In the genomic region with DNA sequence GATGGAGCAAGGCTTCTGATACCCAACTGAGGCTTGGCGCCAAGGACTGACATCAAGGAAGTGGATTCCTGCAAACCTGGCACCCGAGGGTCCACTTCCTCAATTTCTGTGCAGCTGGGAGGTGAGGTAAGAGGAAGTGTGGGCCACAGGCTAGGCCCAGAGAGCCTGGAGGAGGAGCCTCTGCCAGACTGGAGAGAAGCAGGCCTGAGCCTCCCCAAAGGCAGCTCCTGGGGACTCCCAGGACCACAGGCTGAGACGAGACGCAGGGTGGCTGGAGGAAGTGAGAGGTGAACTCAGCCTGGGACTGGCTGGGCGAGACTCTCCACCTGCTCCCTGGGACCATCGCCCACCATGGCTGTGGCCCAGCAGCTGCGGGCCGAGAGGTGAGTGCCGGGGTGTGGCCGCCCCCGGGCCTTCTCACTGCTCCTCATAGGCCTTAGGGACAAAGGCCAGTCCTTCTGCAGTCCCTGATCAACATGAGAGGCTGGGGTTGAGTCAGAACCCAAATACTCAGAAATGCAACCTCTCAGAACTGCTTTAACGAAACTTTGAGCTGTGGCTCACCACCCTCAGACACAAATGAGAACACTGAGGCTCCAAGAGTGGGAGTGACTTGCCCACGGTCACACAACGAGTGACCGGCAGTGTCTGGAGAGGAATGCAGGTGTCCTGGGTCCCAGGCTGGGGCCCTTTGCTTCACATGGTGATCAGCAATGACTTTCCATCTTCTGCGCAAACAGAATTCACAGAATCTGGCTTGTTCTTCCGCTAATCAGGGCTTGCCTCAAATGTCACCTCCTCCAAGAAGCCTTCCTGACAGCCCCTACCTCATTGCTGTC, we compare ENCODE assay signal across 1 cellular context.
A peak's percentile ranks its signal among the peaks of the same experiment; 100 is the strongest.
TF ChIP-seq lines count a peak whose summit lies in the region.

A gene (plus strand): TSS at position 186 of the 839 bp plus-strand sequence. CDS start 166 bp downstream, at position 352.

TF ChIP-seq in GM12878, 131 proteins besides CTCF, POLR2A, EP300 and RAD21 (continued from another document and continues in another):
- TF ChIP-seq, protein P1, sequence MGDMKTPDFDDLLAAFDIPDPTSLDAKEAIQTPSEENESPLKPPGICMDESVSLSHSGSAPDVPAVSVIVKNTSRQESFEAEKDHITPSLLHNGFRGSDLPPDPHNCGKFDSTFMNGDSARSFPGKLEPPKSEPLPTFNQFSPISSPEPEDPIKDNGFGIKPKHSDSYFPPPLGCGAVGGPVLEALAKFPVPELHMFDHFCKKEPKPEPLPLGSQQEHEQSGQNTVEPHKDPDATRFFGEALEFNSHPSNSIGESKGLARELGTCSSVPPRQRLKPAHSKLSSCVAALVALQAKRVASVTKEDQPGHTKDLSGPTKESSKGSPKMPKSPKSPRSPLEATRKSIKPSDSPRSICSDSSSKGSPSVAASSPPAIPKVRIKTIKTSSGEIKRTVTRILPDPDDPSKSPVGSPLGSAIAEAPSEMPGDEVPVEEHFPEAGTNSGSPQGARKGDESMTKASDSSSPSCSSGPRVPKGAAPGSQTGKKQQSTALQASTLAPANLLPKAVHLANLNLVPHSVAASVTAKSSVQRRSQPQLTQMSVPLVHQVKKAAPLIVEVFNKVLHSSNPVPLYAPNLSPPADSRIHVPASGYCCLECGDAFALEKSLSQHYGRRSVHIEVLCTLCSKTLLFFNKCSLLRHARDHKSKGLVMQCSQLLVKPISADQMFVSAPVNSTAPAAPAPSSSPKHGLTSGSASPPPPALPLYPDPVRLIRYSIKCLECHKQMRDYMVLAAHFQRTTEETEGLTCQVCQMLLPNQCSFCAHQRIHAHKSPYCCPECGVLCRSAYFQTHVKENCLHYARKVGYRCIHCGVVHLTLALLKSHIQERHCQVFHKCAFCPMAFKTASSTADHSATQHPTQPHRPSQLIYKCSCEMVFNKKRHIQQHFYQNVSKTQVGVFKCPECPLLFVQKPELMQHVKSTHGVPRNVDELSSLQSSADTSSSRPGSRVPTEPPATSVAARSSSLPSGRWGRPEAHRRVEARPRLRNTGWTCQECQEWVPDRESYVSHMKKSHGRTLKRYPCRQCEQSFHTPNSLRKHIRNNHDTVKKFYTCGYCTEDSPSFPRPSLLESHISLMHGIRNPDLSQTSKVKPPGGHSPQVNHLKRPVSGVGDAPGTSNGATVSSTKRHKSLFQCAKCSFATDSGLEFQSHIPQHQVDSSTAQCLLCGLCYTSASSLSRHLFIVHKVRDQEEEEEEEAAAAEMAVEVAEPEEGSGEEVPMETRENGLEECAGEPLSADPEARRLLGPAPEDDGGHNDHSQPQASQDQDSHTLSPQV (IDR thresholded peaks at IDR 0.05): no peak
- TF ChIP-seq ASH2L (IDR thresholded peaks at IDR 0.05; ENCODE audit: borderline replicate concordance, low read depth) (no peak), SMAD5 (IDR thresholded peaks at IDR 0.05; ENCODE audit: low read depth) (no peak; the same call in 1 of the 2 replicates), BCL11A (IDR thresholded peaks at IDR 0.05; ENCODE audit: low read depth, low read length) (peak; percentile 53), KDM1A (IDR thresholded peaks at IDR 0.05; ENCODE audit: borderline replicate concordance) (no peak), ZNF274 (IDR thresholded peaks at IDR 0.05; ENCODE audit: insufficient read depth, insufficient read length) (no peak), ESRRA (IDR thresholded peaks at IDR 0.05; ENCODE audit: low read length) (peak; percentile 30; the same call in 1 of the 2 replicates), BRCA1 (IDR thresholded peaks at IDR 0.05; ENCODE audit: low read depth, low read length) (no peak), NBN (IDR thresholded peaks at IDR 0.05) (peak; percentile 95), ATF7 (IDR thresholded peaks at IDR 0.05; ENCODE audit: low read depth) (peak; percentile 94), JUNB (IDR thresholded peaks at IDR 0.05) (peak; percentile 67), BACH1 (IDR thresholded peaks at IDR 0.05; ENCODE audit: borderline replicate concordance) (peak; percentile 47), SMC3 (IDR thresholded peaks at IDR 0.05; ENCODE audit: borderline replicate concordance, low read length) (peak; percentile 11; the same call in 1 of the 2 replicates), FOXK2 (IDR thresholded peaks at IDR 0.05) (no peak), CBX3 (IDR thresholded peaks at IDR 0.05; ENCODE audit: borderline replicate concordance, low read depth) (no peak), NFIC (IDR thresholded peaks at IDR 0.05; ENCODE audit: low read depth, low read length) (peak; percentile 78), YY1 (IDR thresholded peaks at IDR 0.05; ENCODE audit: low read depth, low read length) (peak; percentile 84), TCF12 (IDR thresholded peaks at IDR 0.05; ENCODE audit: low read depth, low read length) (peak; percentile 98), MTA2 (IDR thresholded peaks at IDR 0.05; ENCODE audit: low read depth) (peak; percentile 79), HDAC6 (IDR thresholded peaks at IDR 0.05; ENCODE audit: unreplicated experiment) (no peak), ZNF384 (IDR thresholded peaks at IDR 0.05; ENCODE audit: borderline replicate concordance, low read depth, low read length) (no peak), TCF3 (IDR thresholded peaks at IDR 0.05; ENCODE audit: borderline replicate concordance, insufficient read depth, low read depth, low read length) (peak; percentile 95), HDGF (IDR thresholded peaks at IDR 0.05) (peak; percentile 90), JUND (IDR thresholded peaks at IDR 0.05; ENCODE audit: low read depth, low read length) (no peak; the same call in 1 of the 2 replicates), CREB1 (IDR thresholded peaks at IDR 0.05; ENCODE audit: low read depth) (0 out of 2 replicates have a peak, but pooled peaks have one; percentile 25), PAX5 (IDR thresholded peaks at IDR 0.05; ENCODE audit: borderline replicate concordance, low read depth, low read length) (0 out of 2 replicates have a peak, but pooled peaks have one; percentile 72), MXI1 (IDR thresholded peaks at IDR 0.05; ENCODE audit: low read depth, low read length) (peak; percentile 64; the same call in 1 of the 2 replicates), RUNX3 (IDR thresholded peaks at IDR 0.05; ENCODE audit: low read length) (peak; percentile 75), ZZZ3 (IDR thresholded peaks at IDR 0.05; ENCODE audit: control insufficient read depth, insufficient read length, low read depth) (no peak), FOXM1 (IDR thresholded peaks at IDR 0.05; ENCODE audit: low read depth, low read length) (peak; percentile 76; the same call in 1 of the 2 replicates), KLF5 (IDR thresholded peaks at IDR 0.05; ENCODE audit: partially characterized antibody) (no peak), EED (IDR thresholded peaks at IDR 0.05; ENCODE audit: low read depth) (peak; percentile 98), ZNF217 (IDR thresholded peaks at IDR 0.05) (peak; percentile 61; the same call in 1 of the 2 replicates), POU2F2 (IDR thresholded peaks at IDR 0.05; ENCODE audit: borderline replicate concordance, low read depth, low read length) (no peak; the same call in none of the 3 replicates), GABPA (IDR thresholded peaks at IDR 0.05; ENCODE audit: low read depth) (no peak; the same call in 1 of the 2 replicates), NFXL1 (IDR thresholded peaks at IDR 0.05; ENCODE audit: borderline replicate concordance) (no peak), SRF (IDR thresholded peaks at IDR 0.05; ENCODE audit: low read depth in 2 of 2, low read length in 2 of 2) (peak in 1 of 2 experiments; percentile 74; a peak in 2 of 4 replicates), SUPT20H (IDR thresholded peaks at IDR 0.05; ENCODE audit: borderline replicate concordance, control insufficient read depth, low read depth, low read length) (no peak), MTA3 (IDR thresholded peaks at IDR 0.05; ENCODE audit: borderline replicate concordance, low read length) (peak; percentile 78; the same call in 1 of the 2 replicates), POLR2AphosphoS5 (IDR thresholded peaks at IDR 0.05; ENCODE audit: low read length) (peak; percentile 74), SMARCA5 (IDR thresholded peaks at IDR 0.05) (peak; percentile 84; the same call in 1 of the 2 replicates), EZH2 (IDR thresholded peaks at IDR 0.05; ENCODE audit: borderline replicate concordance, control insufficient read depth, low read depth, low read length) (no peak), ZNF622 (IDR thresholded peaks at IDR 0.05) (no peak), POLR2AphosphoS2 (IDR thresholded peaks at IDR 0.05; ENCODE audit: low read depth, low read length) (no peak), LARP7 (IDR thresholded peaks at IDR 0.05) (peak; percentile 77)
- TF ChIP-seq, protein P2, sequence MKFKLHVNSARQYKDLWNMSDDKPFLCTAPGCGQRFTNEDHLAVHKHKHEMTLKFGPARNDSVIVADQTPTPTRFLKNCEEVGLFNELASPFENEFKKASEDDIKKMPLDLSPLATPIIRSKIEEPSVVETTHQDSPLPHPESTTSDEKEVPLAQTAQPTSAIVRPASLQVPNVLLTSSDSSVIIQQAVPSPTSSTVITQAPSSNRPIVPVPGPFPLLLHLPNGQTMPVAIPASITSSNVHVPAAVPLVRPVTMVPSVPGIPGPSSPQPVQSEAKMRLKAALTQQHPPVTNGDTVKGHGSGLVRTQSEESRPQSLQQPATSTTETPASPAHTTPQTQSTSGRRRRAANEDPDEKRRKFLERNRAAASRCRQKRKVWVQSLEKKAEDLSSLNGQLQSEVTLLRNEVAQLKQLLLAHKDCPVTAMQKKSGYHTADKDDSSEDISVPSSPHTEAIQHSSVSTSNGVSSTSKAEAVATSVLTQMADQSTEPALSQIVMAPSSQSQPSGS (IDR thresholded peaks at IDR 0.05; ENCODE audit: low read length): peak; percentile 73
- TF ChIP-seq, protein P3, sequence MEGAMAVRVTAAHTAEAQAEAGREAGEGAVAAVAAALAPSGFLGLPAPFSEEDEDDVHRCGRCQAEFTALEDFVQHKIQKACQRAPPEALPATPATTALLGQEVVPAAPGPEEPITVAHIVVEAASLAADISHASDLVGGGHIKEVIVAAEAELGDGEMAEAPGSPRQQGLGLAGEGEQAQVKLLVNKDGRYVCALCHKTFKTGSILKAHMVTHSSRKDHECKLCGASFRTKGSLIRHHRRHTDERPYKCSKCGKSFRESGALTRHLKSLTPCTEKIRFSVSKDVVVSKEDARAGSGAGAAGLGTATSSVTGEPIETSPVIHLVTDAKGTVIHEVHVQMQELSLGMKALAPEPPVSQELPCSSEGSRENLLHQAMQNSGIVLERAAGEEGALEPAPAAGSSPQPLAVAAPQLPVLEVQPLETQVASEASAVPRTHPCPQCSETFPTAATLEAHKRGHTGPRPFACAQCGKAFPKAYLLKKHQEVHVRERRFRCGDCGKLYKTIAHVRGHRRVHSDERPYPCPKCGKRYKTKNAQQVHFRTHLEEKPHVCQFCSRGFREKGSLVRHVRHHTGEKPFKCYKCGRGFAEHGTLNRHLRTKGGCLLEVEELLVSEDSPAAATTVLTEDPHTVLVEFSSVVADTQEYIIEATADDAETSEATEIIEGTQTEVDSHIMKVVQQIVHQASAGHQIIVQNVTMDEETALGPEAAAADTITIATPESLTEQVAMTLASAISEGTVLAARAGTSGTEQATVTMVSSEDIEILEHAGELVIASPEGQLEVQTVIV (IDR thresholded peaks at IDR 0.05; ENCODE audit: borderline replicate concordance, partially characterized antibody): peak; percentile 41
- TF ChIP-seq, protein P4, sequence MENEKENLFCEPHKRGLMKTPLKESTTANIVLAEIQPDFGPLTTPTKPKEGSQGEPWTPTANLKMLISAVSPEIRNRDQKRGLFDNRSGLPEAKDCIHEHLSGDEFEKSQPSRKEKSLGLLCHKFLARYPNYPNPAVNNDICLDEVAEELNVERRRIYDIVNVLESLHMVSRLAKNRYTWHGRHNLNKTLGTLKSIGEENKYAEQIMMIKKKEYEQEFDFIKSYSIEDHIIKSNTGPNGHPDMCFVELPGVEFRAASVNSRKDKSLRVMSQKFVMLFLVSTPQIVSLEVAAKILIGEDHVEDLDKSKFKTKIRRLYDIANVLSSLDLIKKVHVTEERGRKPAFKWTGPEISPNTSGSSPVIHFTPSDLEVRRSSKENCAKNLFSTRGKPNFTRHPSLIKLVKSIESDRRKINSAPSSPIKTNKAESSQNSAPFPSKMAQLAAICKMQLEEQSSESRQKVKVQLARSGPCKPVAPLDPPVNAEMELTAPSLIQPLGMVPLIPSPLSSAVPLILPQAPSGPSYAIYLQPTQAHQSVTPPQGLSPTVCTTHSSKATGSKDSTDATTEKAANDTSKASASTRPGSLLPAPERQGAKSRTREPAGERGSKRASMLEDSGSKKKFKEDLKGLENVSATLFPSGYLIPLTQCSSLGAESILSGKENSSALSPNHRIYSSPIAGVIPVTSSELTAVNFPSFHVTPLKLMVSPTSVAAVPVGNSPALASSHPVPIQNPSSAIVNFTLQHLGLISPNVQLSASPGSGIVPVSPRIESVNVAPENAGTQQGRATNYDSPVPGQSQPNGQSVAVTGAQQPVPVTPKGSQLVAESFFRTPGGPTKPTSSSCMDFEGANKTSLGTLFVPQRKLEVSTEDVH (IDR thresholded peaks at IDR 0.05; ENCODE audit: low read depth, partially characterized antibody): peak; percentile 58
- TF ChIP-seq, protein P5, sequence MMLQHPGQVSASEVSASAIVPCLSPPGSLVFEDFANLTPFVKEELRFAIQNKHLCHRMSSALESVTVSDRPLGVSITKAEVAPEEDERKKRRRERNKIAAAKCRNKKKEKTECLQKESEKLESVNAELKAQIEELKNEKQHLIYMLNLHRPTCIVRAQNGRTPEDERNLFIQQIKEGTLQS (IDR thresholded peaks at IDR 0.05; ENCODE audit: borderline replicate concordance, extremely low read depth, low read depth, low read length): no peak
- TF ChIP-seq, protein P6, sequence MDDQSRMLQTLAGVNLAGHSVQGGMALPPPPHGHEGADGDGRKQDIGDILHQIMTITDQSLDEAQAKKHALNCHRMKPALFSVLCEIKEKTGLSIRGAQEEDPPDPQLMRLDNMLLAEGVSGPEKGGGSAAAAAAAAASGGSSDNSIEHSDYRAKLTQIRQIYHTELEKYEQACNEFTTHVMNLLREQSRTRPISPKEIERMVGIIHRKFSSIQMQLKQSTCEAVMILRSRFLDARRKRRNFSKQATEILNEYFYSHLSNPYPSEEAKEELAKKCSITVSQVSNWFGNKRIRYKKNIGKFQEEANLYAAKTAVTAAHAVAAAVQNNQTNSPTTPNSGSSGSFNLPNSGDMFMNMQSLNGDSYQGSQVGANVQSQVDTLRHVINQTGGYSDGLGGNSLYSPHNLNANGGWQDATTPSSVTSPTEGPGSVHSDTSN (IDR thresholded peaks at IDR 0.05; ENCODE audit: insufficient replicate concordance, low read depth, low read length): no peak
- TF ChIP-seq, protein P7, sequence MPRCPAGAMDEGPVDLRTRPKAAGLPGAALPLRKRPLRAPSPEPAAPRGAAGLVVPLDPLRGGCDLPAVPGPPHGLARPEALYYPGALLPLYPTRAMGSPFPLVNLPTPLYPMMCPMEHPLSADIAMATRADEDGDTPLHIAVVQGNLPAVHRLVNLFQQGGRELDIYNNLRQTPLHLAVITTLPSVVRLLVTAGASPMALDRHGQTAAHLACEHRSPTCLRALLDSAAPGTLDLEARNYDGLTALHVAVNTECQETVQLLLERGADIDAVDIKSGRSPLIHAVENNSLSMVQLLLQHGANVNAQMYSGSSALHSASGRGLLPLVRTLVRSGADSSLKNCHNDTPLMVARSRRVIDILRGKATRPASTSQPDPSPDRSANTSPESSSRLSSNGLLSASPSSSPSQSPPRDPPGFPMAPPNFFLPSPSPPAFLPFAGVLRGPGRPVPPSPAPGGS (IDR thresholded peaks at IDR 0.05; ENCODE audit: borderline replicate concordance, insufficient read depth, low read depth, low read length, poor library complexity, severe bottlenecking): peak; percentile 87
